In the genomic region with DNA sequence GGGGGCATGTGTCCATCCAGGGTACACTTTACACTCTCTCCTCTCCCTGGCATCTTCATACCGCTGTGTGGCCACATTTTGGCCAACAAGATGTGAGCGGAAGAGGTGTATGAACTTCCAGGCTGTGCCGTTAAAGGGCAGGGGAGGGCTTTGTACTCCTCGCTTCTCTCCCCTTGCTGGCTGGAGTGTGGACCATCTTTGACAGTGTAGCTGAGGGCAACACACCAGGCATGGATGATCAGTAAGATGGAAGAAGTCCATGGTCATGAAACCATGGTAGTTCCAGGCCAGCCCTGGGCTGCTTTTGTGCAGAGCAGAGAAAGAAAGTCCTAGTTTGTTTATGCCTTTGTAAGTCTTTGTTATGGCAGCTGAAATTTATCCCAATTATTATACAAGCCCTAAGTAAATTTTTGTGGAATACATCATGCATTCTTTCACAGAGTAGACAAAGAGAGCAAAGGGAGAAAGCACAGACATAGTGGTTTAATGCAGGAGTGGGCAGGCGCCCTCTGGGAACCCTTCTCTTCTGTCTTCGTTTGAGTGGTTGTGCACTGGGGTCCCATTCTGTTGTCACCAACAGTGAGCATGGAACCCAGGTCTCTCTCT, we compare ENCODE assay signal across 28 cellular contexts.
DNase-seq lines count a peak whose midpoint lies in the region; ATAC-seq and TF ChIP-seq lines count a peak whose summit lies in the region.
"Had no signal": no experiment of that assay in that cellular context is flagged by ENCODE, and none has a peak within 500 bp of the region (broad histone marks: within the 10 kb centered on the region; RNA-seq: fewer than 3 reads in every experiment).

No MANE protein-coding gene starts in this region.

- no peaks in the 10 kb centered on the region for H3K27me3 ChIP-seq in lower lobe of right lung (ENCODE audit: low read depth)
- no peaks in the 10 kb centered on the region for H3K27me3 ChIP-seq in uterus
- H3K27me3 ChIP-seq: BE2C, brain microvascular endothelial cell, esophagus muscularis mucosa, thyroid gland had no signal

- no peak for TF ChIP-seq POLR2A in uterus (IDR thresholded peaks at IDR 0.05)

- H3K36me3 ChIP-seq in lower lobe of right lung (no peaks in the 10 kb centered on the region), uterus (no peaks in the 10 kb centered on the region)
- H3K36me3 ChIP-seq: BE2C, brain microvascular endothelial cell, esophagus muscularis mucosa, thyroid gland had no signal

- H3K4me3 ChIP-seq in lower lobe of right lung: no peak overlapping the region
- H3K4me3 ChIP-seq in uterus: no peak overlapping the region
- H3K4me3 ChIP-seq: esophagus muscularis mucosa, thyroid gland had no signal

- no peak for TF ChIP-seq CTCF in lower lobe of right lung (IDR thresholded peaks at IDR 0.05)
- TF ChIP-seq CTCF in uterus (IDR thresholded peaks at IDR 0.05): no peak

- no peak for ATAC-seq in left ventricle myocardium superior
- no peak for ATAC-seq in lower lobe of right lung
- no peak for ATAC-seq in GM18858 (IDR thresholded peaks at IDR 0.05; ENCODE audit: unreplicated experiment)
- ATAC-seq: effector memory CD8-positive, alpha-beta T cell; naive thymus-derived CD4-positive, alpha-beta T cell; stimulated activated naive CD8-positive, alpha-beta T cell treated with anti-CD3 and anti-CD28 coated beads, Interleukin-15, Interleukin-2, amounts not matched to agents 100 U/mL and 50 U/mL, for 24 hours had no signal

- H3K27ac ChIP-seq in lower lobe of right lung: peak overlapping the region; percentile 76
- peak overlapping the region; percentile 54 to 79 for H3K27ac ChIP-seq in uterus
- H3K27ac ChIP-seq: brain microvascular endothelial cell, thyroid gland had no signal

- H3K9me3 ChIP-seq in lower lobe of right lung: no peaks in the 10 kb centered on the region
- no peaks in the 10 kb centered on the region for H3K9me3 ChIP-seq in uterus
- H3K9me3 ChIP-seq: BE2C, esophagus muscularis mucosa, thyroid gland had no signal

- intact Hi-C loops in cardiac septum (cut with DNase I) (no loop called here), left ventricle myocardium superior (cut with micrococcal nuclease) (no loop called here), lower lobe of right lung (cut with DNase I) (no loop called here), uterus (cut with DNase I; ENCODE audit: low total_unique reads) (no loop called here)

- peaks cover 38% of the 10 kb centered on the region for H3K4me1 ChIP-seq in lower lobe of right lung
- peaks cover 0 to 5% of the 10 kb centered on the region in 2 donors for H3K4me1 ChIP-seq in uterus
- H3K4me1 ChIP-seq: BE2C had no signal

- DNase-seq in cardiac septum (ENCODE audit: low spot score) (peak; percentile 12), left ventricle myocardium superior (no peak), dedifferentiated amniotic fluid mesenchymal stem cell (ENCODE audit: extremely low spot score) (peak; percentile 67), lower lobe of right lung (no peak), uterus (no peak), NCI-H1048 (lab: John Stamatoyannopoulos, UW) (no peak), retina (no peak)
- DNase-seq: 8988T; activated CD4-positive, alpha-beta T cell treated with anti-CD3 and anti-CD28 coated beads, Interleukin-2, amount 50 U/mL, for 48 hours; BE2C; DMS53; effector memory CD8-positive, alpha-beta T cell; glutamatergic neuron; H9; kidney glomerular epithelial cell; naive thymus-derived CD4-positive, alpha-beta T cell; NCI-H1694; NCI-H2171; NCI-H526; nucleus accumbens; SIG-M5; stimulated activated CD4-positive, alpha-beta T cell treated with anti-CD3 and anti-CD28 coated beads, Interleukin-12 subunit alpha, Interleukin-12 subunit beta, amount 100 ng/mL, for 4 hours; stimulated activated CD4-positive, alpha-beta T cell treated with anti-CD3 and anti-CD28 coated beads, Interleukin-4, amount 100 ng/mL, for 4 hours; stimulated activated naive CD8-positive, alpha-beta T cell treated with anti-CD3 and anti-CD28 coated beads, Interleukin-15, Interleukin-2, amounts not matched to agents 100 U/mL and 50 U/mL, for 24 hours; thyroid gland had no signal

Comparison
In these comparisons a context has a peak if more than half of its experiments do, and no peak if none do; other contexts are left out.
1. DNase-seq: peak in cardiac septum (single experiment) and dedifferentiated amniotic fluid mesenchymal stem cell (single experiment); none in left ventricle myocardium superior (single experiment), lower lobe of right lung (single experiment), uterus (0 of 2), NCI-H1048 (single experiment) and retina (single experiment).